In genomic region chr7:138002096-138002827, GRCh38 we compare ENCODE assay signal across 8 cellular contexts. TPM values are rescaled to one million over a fixed set of nuclear protein-coding genes. Genes with fewer than 3 reads are reported as not detected.
DNase-seq lines count a peak whose midpoint lies in the region; ATAC-seq, FAIRE-seq and TF ChIP-seq lines count a peak whose summit lies in the region.

No MANE protein-coding gene starts in this region.

- TF ChIP-seq POLR2A in GM12892 (IDR thresholded peaks at IDR 0.05; ENCODE audit: low read depth, low read length) = no peak

- peaks cover 3% of the 10 kb centered on the region for H3K36me3 Mint-ChIP-seq in T-helper 17 cell (ENCODE audit: low read depth)
- peaks cover 4% of the 10 kb centered on the region for H3K36me3 Mint-ChIP-seq in progenitor cell of endocrine pancreas (ENCODE audit: insufficient read depth)

- no peaks in the 10 kb centered on the region for H3K9me3 Mint-ChIP-seq in progenitor cell of endocrine pancreas (ENCODE audit: low read depth)

- intact Hi-C loops in left ventricle myocardium superior (cut with micrococcal nuclease) = no loop called here

- peak; percentile 95 for TF ChIP-seq CTCF in progenitor cell of endocrine pancreas (IDR thresholded peaks at IDR 0.05; ENCODE audit: unreplicated experiment)

- H3K4me3 Mint-ChIP-seq in T-helper 17 cell (peak overlapping the region; percentile 94), progenitor cell of endocrine pancreas (ENCODE audit: low read depth) (peak overlapping the region; percentile 96)

- H3K27ac Mint-ChIP-seq in T-helper 17 cell = peak overlapping the region; percentile 96
- H3K27ac Mint-ChIP-seq in progenitor cell of endocrine pancreas = peak overlapping the region; percentile 99

- peak; percentile 96 for ATAC-seq in HG02938 (IDR thresholded peaks at IDR 0.05; ENCODE audit: unreplicated experiment)
- ATAC-seq in T-helper 17 cell = peak; percentile 91
- peak; percentile 96 for ATAC-seq in left ventricle myocardium superior

- peak; percentile 83 for DNase-seq in GM12892 (ENCODE audit: insufficient read length)
- peak; percentile 91 for DNase-seq in NCI-H1694 (lab: John Stamatoyannopoulos, UW)
- peak; percentile 92 to 98 (median 97) for DNase-seq in T-helper 17 cell
- peak; percentile 92 to 100 (median 99) for DNase-seq in anterior cingulate cortex (lab: John Stamatoyannopoulos, UW)
- peak; percentile 98 for DNase-seq in left ventricle myocardium superior
- peak; percentile 99 for DNase-seq in progenitor cell of endocrine pancreas (ENCODE audit: low spot score, unreplicated experiment)
- DNase-seq in ureter (ENCODE audit: low spot score) = peak; percentile 100

- H3K27me3 Mint-ChIP-seq in T-helper 17 cell (no peaks in the 10 kb centered on the region), progenitor cell of endocrine pancreas (no peaks in the 10 kb centered on the region)

- H3K9me3 ChIP-seq in T-helper 17 cell (ENCODE audit: control insufficient read depth, low read length, poor library complexity, severe bottlenecking) = no peaks in the 10 kb centered on the region

- H3K4me1 Mint-ChIP-seq in T-helper 17 cell (peaks cover 26% of the 10 kb centered on the region), progenitor cell of endocrine pancreas (ENCODE audit: low read depth) (peaks cover 27% of the 10 kb centered on the region)

- peak; percentile 96 for FAIRE-seq in GM12892 (lab: Jason Lieb, UNC)

RNA-seq across cellular contexts. Expression of gene CREB3L2, which starts 0.4 kb away (rescaled TPM):
- 13.1 TPM for polyA plus RNA-seq in GM12892 (2012; ENCODE audit: missing spikeins)
- total RNA-seq in T-helper 17 cell = 10 to 100 TPM; 32.9 to 33.6 TPM
- 22.3 TPM for total RNA-seq in left ventricle myocardium superior
- 65.9 and 66.9 TPM in 2 replicates for total RNA-seq in progenitor cell of endocrine pancreas
- total RNA-seq in ureter = 126 TPM

Comparison
In these comparisons a context has a peak if more than half of its experiments do, and no peak if none do; other contexts are left out.
1. Peak in every context shown above with its lines: DNase-seq and ATAC-seq.